ENCODE assay signal across 2 cellular contexts in genomic region chr22:19955241-19956128, GRCh38.
TF ChIP-seq lines count a peak whose summit lies in the region.

No MANE protein-coding gene starts in this region.

TF ChIP-seq in GM12878, 131 proteins besides CTCF, POLR2A, EP300 and RAD21:
- TF ChIP-seq SMC3 (IDR thresholded peaks at IDR 0.05; ENCODE audit: borderline replicate concordance, low read length): no peak
- TF ChIP-seq SIN3A (IDR thresholded peaks at IDR 0.05; ENCODE audit: low read depth, low read length): no peak
- TF ChIP-seq, protein P1, sequence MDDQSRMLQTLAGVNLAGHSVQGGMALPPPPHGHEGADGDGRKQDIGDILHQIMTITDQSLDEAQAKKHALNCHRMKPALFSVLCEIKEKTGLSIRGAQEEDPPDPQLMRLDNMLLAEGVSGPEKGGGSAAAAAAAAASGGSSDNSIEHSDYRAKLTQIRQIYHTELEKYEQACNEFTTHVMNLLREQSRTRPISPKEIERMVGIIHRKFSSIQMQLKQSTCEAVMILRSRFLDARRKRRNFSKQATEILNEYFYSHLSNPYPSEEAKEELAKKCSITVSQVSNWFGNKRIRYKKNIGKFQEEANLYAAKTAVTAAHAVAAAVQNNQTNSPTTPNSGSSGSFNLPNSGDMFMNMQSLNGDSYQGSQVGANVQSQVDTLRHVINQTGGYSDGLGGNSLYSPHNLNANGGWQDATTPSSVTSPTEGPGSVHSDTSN (IDR thresholded peaks at IDR 0.05; ENCODE audit: insufficient replicate concordance, low read depth, low read length): peak; percentile 4
- peak; percentile 39; the same call in 1 of the 2 replicates for TF ChIP-seq PKNOX1 (IDR thresholded peaks at IDR 0.05)
- no peak for TF ChIP-seq HDAC6 (IDR thresholded peaks at IDR 0.05; ENCODE audit: unreplicated experiment)
- TF ChIP-seq, protein P2, sequence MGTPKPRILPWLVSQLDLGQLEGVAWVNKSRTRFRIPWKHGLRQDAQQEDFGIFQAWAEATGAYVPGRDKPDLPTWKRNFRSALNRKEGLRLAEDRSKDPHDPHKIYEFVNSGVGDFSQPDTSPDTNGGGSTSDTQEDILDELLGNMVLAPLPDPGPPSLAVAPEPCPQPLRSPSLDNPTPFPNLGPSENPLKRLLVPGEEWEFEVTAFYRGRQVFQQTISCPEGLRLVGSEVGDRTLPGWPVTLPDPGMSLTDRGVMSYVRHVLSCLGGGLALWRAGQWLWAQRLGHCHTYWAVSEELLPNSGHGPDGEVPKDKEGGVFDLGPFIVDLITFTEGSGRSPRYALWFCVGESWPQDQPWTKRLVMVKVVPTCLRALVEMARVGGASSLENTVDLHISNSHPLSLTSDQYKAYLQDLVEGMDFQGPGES (IDR thresholded peaks at IDR 0.05): no peak
- no peak for TF ChIP-seq MAX (IDR thresholded peaks at IDR 0.05; ENCODE audit: low read depth, low read length)
- TF ChIP-seq FOS (IDR thresholded peaks at IDR 0.05; ENCODE audit: borderline replicate concordance, extremely low read depth, insufficient read length): no peak
- TF ChIP-seq KDM1A (IDR thresholded peaks at IDR 0.05; ENCODE audit: borderline replicate concordance): no peak
- TF ChIP-seq YBX1 (IDR thresholded peaks at IDR 0.05): no peak
- TF ChIP-seq SP1 (IDR thresholded peaks at IDR 0.05; ENCODE audit: low read depth, low read length): no peak
- no peak for TF ChIP-seq JUND (IDR thresholded peaks at IDR 0.05; ENCODE audit: low read depth, low read length)
- no peak for TF ChIP-seq CBFB (IDR thresholded peaks at IDR 0.05; ENCODE audit: low read depth)

TF ChIP-seq in HepG2, 621 proteins besides CTCF, POLR2A, EP300 and RAD21:
- peak; percentile 57 for TF ChIP-seq AGO2 (optimal IDR thresholded peaks at IDR 0.05; ENCODE audit: low read depth, low read length)
- no peak for TF ChIP-seq YY1 (IDR thresholded peaks at IDR 0.05; ENCODE audit: insufficient read depth, insufficient replicate concordance, low read depth, low read length)
